16 cellular contexts compared by ENCODE assay signal in genomic region chr4:153067376-153067775, GRCh38.
DNase-seq lines count a peak whose midpoint lies in the region; ATAC-seq, FAIRE-seq and TF ChIP-seq lines count a peak whose summit lies in the region.
"Had no signal": no experiment of that assay in that cellular context is flagged by ENCODE, and none has a peak within 500 bp of the region (broad histone marks: within the 10 kb centered on the region; RNA-seq: fewer than 3 reads in every experiment).

No MANE protein-coding gene starts in this region.

- no peak for TF ChIP-seq EP300 in SK-N-SH (IDR thresholded peaks at IDR 0.05; ENCODE audit: borderline replicate concordance in 1 of 2, low read depth in 1 of 2, low read length in 1 of 2)

- no peaks in the 10 kb centered on the region for H3K4me1 Mint-ChIP-seq in activated CD4-positive, alpha-beta T cell treated with anti-CD3 and anti-CD28 coated beads for 36 hours
- H3K4me1 Mint-ChIP-seq: central memory CD8-positive, alpha-beta T cell had no signal

- H3K27me3 ChIP-seq in SK-N-SH (ENCODE audit: insufficient read depth) (no peaks in the 10 kb centered on the region), small intestine (ENCODE audit: control insufficient read depth in 2 of 2, insufficient read depth in 2 of 2, low read length in 2 of 2) (no peaks in the 10 kb centered on the region)

- no peaks in the 10 kb centered on the region for H3F3A ChIP-seq in SK-N-SH (replicated peaks; ENCODE audit: insufficient read depth)

- H4K20me1 ChIP-seq in SK-N-SH (ENCODE audit: insufficient read depth): no peaks in the 10 kb centered on the region

- no peaks in the 10 kb centered on the region for H3K36me3 Mint-ChIP-seq in activated CD4-positive, alpha-beta T cell treated with anti-CD3 and anti-CD28 coated beads for 36 hours (ENCODE audit: low read depth)

- no peak for TF ChIP-seq RAD21 in SK-N-SH (IDR thresholded peaks at IDR 0.05; ENCODE audit: low read length)

- H3K4me1 ChIP-seq in SK-N-SH (ENCODE audit: control insufficient read depth in 1 of 2, insufficient read depth in 2 of 2, low read depth in 1 of 2, low read length in 1 of 2) (no peaks in the 10 kb centered on the region), small intestine (ENCODE audit: control insufficient read depth in 2 of 2, insufficient read depth in 1 of 2, low read depth in 1 of 2, low read length in 1 of 2) (peaks cover 4 to 7% of the 10 kb centered on the region in 2 donors)

- no peaks in the 10 kb centered on the region for H3K9me3 Mint-ChIP-seq in activated CD4-positive, alpha-beta T cell treated with anti-CD3 and anti-CD28 coated beads for 36 hours (ENCODE audit: low read depth)
- H3K9me3 Mint-ChIP-seq: central memory CD8-positive, alpha-beta T cell had no signal

- intact Hi-C loops in activated CD4-positive, alpha-beta T cell treated with anti-CD3 and anti-CD28 coated beads for 36 hours (cut with DNase I, micrococcal nuclease): no loop called here

- H3K4me2 ChIP-seq in SK-N-SH: no peak overlapping the region

- ATAC-seq in activated CD4-positive, alpha-beta T cell treated with anti-CD3 and anti-CD28 coated beads for 36 hours: peak; percentile 30

- no peaks in the 10 kb centered on the region for H3K9me3 ChIP-seq in SK-N-SH
- no peaks in the 10 kb centered on the region for H3K9me3 ChIP-seq in small intestine (ENCODE audit: control insufficient read depth, low read depth)

- H3K4me3 ChIP-seq in SK-N-SH (ENCODE audit: low read depth in 2 of 2, low read length in 1 of 2) (no peak overlapping the region), foreskin fibroblast (ENCODE audit: low read depth in 1 of 2, low read length in 2 of 2) (no peak overlapping the region), small intestine (ENCODE audit: low read depth in 1 of 2, low read length in 2 of 2) (no peak overlapping the region)

- no peak overlapping the region for H3K27ac Mint-ChIP-seq in activated CD4-positive, alpha-beta T cell treated with anti-CD3 and anti-CD28 coated beads for 36 hours

- POLR2A ChIA-PET in activated CD4-positive, alpha-beta T cell treated with anti-CD3 and anti-CD28 coated beads for 36 hours (lab: Charles Lee): no interaction called here
- POLR2A ChIA-PET in SK-N-SH (lab: Yijun Ruan, JAX): no interaction called here

- H3K9me2 ChIP-seq in SK-N-SH: no peaks in the 10 kb centered on the region

- no peaks in the 10 kb centered on the region for H3K36me3 ChIP-seq in SK-N-SH (replicated peaks in 1 of 2; ENCODE audit: control insufficient read depth in 1 of 2, insufficient read depth in 2 of 2, low read length in 1 of 2)
- H3K36me3 ChIP-seq in small intestine (ENCODE audit: control insufficient read depth in 2 of 2, insufficient read depth in 2 of 2, low read length in 2 of 2): no peaks in the 10 kb centered on the region

- TF ChIP-seq CTCF in SK-N-SH (IDR thresholded peaks at IDR 0.05) (no peak), foreskin fibroblast (IDR thresholded peaks at IDR 0.05; ENCODE audit: low read depth, low read length) (no peak)

- no peak for DNase-seq in activated CD4-positive, alpha-beta T cell treated with anti-CD3 and anti-CD28 coated beads for 36 hours
- no peak for DNase-seq in activated CD4-positive, alpha-beta T cell treated with anti-CD3 and anti-CD28 coated beads, Interleukin-2, amount 50 U/mL, for 48 hours
- DNase-seq in SK-N-SH: no peak
- DNase-seq in foreskin fibroblast: peak; percentile 15 to 50
- DNase-seq in small intestine: peak; percentile 96
- DNase-seq in frontal cortex (ENCODE audit: low spot score in 2 of 2): no peak
- no peak for DNase-seq in activated CD4-positive, CD25-positive, alpha-beta regulatory T cell treated with anti-CD3 and anti-CD28 coated beads, Interleukin-2, amount 50 U/mL, for 72 hours
- DNase-seq in NK-92 treated with Interleukin-12 subunit alpha and Interleukin-12 subunit beta, amount 100 ng/mL, for 24 hours (lab: John Stamatoyannopoulos, UW): no peak
- DNase-seq: 8988T; activated T-cell treated with anti-CD3 and anti-CD28 coated beads, Interleukin-2, amount 50 U/mL, for 1 hour; HCEC 1CT; NCI-H1417 treated with DMSO at 0.1 percent for 48 hours; stimulated activated CD4-positive, alpha-beta T cell treated with anti-CD3 and anti-CD28 coated beads, Interleukin-1b, Interleukin-23, amount 100 ng/mL, for 48 hours; substantia nigra; T-helper 2 cell had no signal

- H3K27ac ChIP-seq in SK-N-SH (ENCODE audit: low read depth in 2 of 2, low read length in 1 of 2) (no peak overlapping the region), small intestine (ENCODE audit: low read depth in 1 of 2, low read length in 1 of 2) (peak overlapping the region; percentile 3 to 81)

- no peaks in the 10 kb centered on the region for H3K79me2 ChIP-seq in SK-N-SH (ENCODE audit: insufficient read depth)

- WGBS in SK-N-SH (ENCODE audit: low lambda C conversion rate): 29% methylated on average over 1 of the region's 1 CpG
- 7 to 32% (median 14%) methylated on average over 1 of the region's 1 CpG for WGBS in small intestine, 3 donors

- H3K9ac ChIP-seq in SK-N-SH: no peak overlapping the region

- CTCF ChIA-PET in activated CD4-positive, alpha-beta T cell treated with anti-CD3 and anti-CD28 coated beads for 36 hours (lab: Charles Lee): no interaction called here
- CTCF ChIA-PET in SK-N-SH (lab: Yijun Ruan, JAX): interaction anchor here (0.7 to 1.0 kb wide), 2 partner anchors 17 to 61 kb away, joined by 3 read pairs; no protein-coding TSS in a partner anchor

- H2AFZ ChIP-seq in SK-N-SH (ENCODE audit: low read depth): peak overlapping the region; percentile 11; the same call in 1 of the 2 replicates

- FAIRE-seq in small intestine (lab: Jason Lieb, UNC): no peak
- FAIRE-seq in frontal cortex (lab: Jason Lieb, UNC): no peak

- H3K27me3 Mint-ChIP-seq in activated CD4-positive, alpha-beta T cell treated with anti-CD3 and anti-CD28 coated beads for 36 hours: no peaks in the 10 kb centered on the region
- H3K27me3 Mint-ChIP-seq: central memory CD8-positive, alpha-beta T cell had no signal

- H3K4me3 Mint-ChIP-seq in activated CD4-positive, alpha-beta T cell treated with anti-CD3 and anti-CD28 coated beads for 36 hours: no peak overlapping the region
- H3K4me3 Mint-ChIP-seq: central memory CD8-positive, alpha-beta T cell had no signal

TF ChIP-seq in SK-N-SH, 30 proteins besides CTCF, POLR2A, EP300 and RAD21:
- TF ChIP-seq MEF2A (IDR thresholded peaks at IDR 0.05; ENCODE audit: borderline replicate concordance, low read depth) (no peak), FOXM1 (IDR thresholded peaks at IDR 0.05; ENCODE audit: low read depth) (no peak), TEAD4 (IDR thresholded peaks at IDR 0.05; ENCODE audit: borderline replicate concordance, insufficient read depth) (no peak), CHD2 (IDR thresholded peaks at IDR 0.05; ENCODE audit: low read length, partially characterized antibody) (no peak)

Comparison
In these comparisons a context has a peak if more than half of its experiments do, and no peak if none do; other contexts are left out.
1. DNase-seq: peak in foreskin fibroblast (2 of 2) and small intestine (single experiment); none in activated CD4-positive, alpha-beta T cell treated with anti-CD3 and anti-CD28 coated beads for 36 hours (single experiment), activated CD4-positive, alpha-beta T cell treated with anti-CD3 and anti-CD28 coated beads, Interleukin-2, amount 50 U/mL, for 48 hours (0 of 2), SK-N-SH (single experiment), frontal cortex (0 of 2), activated CD4-positive, CD25-positive, alpha-beta regulatory T cell treated with anti-CD3 and anti-CD28 coated beads, Interleukin-2, amount 50 U/mL, for 72 hours (single experiment) and NK-92 treated with Interleukin-12 subunit alpha and Interleukin-12 subunit beta, amount 100 ng/mL, for 24 hours (single experiment).
2. H3K27ac ChIP-seq: peak in small intestine (2 of 2); none in SK-N-SH (0 of 2).